Comparison of ENCODE assay signal across 1 cellular context in genomic region chr18:44437603-44438002, GRCh38.
TF ChIP-seq lines count a peak whose summit lies in the region.

No MANE protein-coding gene starts in this region.

TF ChIP-seq in WTC11, 78 proteins besides CTCF, POLR2A, EP300 and RAD21:
- TF ChIP-seq NR3C1 (CRISPR knock-in tag; conservative IDR thresholded peaks at IDR 0.05; ENCODE audit: low read depth) (no peak), ZNF425 (CRISPR knock-in tag; conservative IDR thresholded peaks at IDR 0.05) (no peak), GTF2I (CRISPR knock-in tag; conservative IDR thresholded peaks at IDR 0.05) (no peak), AFF4 (CRISPR knock-in tag; IDR thresholded peaks at IDR 0.05; ENCODE audit: borderline replicate concordance) (no peak), ATF3 (CRISPR knock-in tag; conservative IDR thresholded peaks at IDR 0.05) (no peak), USF1 (CRISPR knock-in tag; IDR thresholded peaks at IDR 0.05) (no peak), FOXP1 (CRISPR knock-in tag; IDR thresholded peaks at IDR 0.05; ENCODE audit: borderline replicate concordance) (no peak), ZSCAN18 (CRISPR knock-in tag; IDR thresholded peaks at IDR 0.05) (no peak), CREB1 (CRISPR knock-in tag; IDR thresholded peaks at IDR 0.05) (no peak), FOXJ3 (CRISPR knock-in tag; IDR thresholded peaks at IDR 0.05; ENCODE audit: borderline replicate concordance) (no peak), ZNF396 (CRISPR knock-in tag; IDR thresholded peaks at IDR 0.05; ENCODE audit: borderline replicate concordance) (no peak), OVOL2 (CRISPR knock-in tag; IDR thresholded peaks at IDR 0.05; ENCODE audit: borderline replicate concordance) (no peak), TEAD4 (CRISPR knock-in tag; IDR thresholded peaks at IDR 0.05) (no peak), ZNF232 (CRISPR knock-in tag; IDR thresholded peaks at IDR 0.05) (no peak), ESRRA (CRISPR knock-in tag; IDR thresholded peaks at IDR 0.05; ENCODE audit: borderline replicate concordance) (no peak), CDX4 (CRISPR knock-in tag; IDR thresholded peaks at IDR 0.05; ENCODE audit: borderline replicate concordance) (no peak), NFYB (CRISPR knock-in tag; conservative IDR thresholded peaks at IDR 0.05; ENCODE audit: low read depth) (no peak), CREM (CRISPR knock-in tag; IDR thresholded peaks at IDR 0.05) (no peak), FOXP4 (CRISPR knock-in tag; IDR thresholded peaks at IDR 0.05) (no peak)
TF ChIP-seq in WTC11: peak in this region for 0.
